ENCODE assay signal across 1 cellular context in genomic region chr16:74984670-74985411, GRCh38.
TF ChIP-seq lines count a peak whose summit lies in the region.

WDR59 (minus strand) TSS chr16:74985123; CDS start chr16:74985017, 106 bp downstream.

TF ChIP-seq in HepG2, 621 proteins besides CTCF, POLR2A, EP300 and RAD21 (continued from another document and continues in another):
- TF ChIP-seq, protein P1, sequence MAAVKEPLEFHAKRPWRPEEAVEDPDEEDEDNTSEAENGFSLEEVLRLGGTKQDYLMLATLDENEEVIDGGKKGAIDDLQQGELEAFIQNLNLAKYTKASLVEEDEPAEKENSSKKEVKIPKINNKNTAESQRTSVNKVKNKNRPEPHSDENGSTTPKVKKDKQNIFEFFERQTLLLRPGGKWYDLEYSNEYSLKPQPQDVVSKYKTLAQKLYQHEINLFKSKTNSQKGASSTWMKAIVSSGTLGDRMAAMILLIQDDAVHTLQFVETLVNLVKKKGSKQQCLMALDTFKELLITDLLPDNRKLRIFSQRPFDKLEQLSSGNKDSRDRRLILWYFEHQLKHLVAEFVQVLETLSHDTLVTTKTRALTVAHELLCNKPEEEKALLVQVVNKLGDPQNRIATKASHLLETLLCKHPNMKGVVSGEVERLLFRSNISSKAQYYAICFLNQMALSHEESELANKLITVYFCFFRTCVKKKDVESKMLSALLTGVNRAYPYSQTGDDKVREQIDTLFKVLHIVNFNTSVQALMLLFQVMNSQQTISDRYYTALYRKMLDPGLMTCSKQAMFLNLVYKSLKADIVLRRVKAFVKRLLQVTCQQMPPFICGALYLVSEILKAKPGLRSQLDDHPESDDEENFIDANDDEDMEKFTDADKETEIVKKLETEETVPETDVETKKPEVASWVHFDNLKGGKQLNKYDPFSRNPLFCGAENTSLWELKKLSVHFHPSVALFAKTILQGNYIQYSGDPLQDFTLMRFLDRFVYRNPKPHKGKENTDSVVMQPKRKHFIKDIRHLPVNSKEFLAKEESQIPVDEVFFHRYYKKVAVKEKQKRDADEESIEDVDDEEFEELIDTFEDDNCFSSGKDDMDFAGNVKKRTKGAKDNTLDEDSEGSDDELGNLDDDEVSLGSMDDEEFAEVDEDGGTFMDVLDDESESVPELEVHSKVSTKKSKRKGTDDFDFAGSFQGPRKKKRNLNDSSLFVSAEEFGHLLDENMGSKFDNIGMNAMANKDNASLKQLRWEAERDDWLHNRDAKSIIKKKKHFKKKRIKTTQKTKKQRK (IDR thresholded peaks at IDR 0.05; ENCODE audit: low read length): no peak
- TF ChIP-seq ZNF556 (CRISPR knock-in tag; IDR thresholded peaks at IDR 0.05; ENCODE audit: borderline replicate concordance) (peak; percentile 76), ZKSCAN5 (CRISPR knock-in tag; IDR thresholded peaks at IDR 0.05) (0 out of 2 replicates have a peak, but pooled peaks have one; percentile 67), ZNF430 (CRISPR knock-in tag; IDR thresholded peaks at IDR 0.05) (peak; percentile 94), ZNF75D (CRISPR knock-in tag; IDR thresholded peaks at IDR 0.05; ENCODE audit: borderline replicate concordance) (no peak), PAF1 (CRISPR knock-in tag; IDR thresholded peaks at IDR 0.05) (no peak), ZFP37 (CRISPR knock-in tag; IDR thresholded peaks at IDR 0.05; ENCODE audit: borderline replicate concordance) (0 out of 2 replicates have a peak, but pooled peaks have one; percentile 55), SRY (CRISPR knock-in tag; IDR thresholded peaks at IDR 0.05) (peak; percentile 91; the same call in 1 of the 2 replicates), HMG20B (CRISPR knock-in tag; conservative IDR thresholded peaks at IDR 0.05) (no peak), ASH2L (IDR thresholded peaks at IDR 0.05; ENCODE audit: insufficient read length, low read depth, low read length) (peak; percentile 92), ZNF781 (CRISPR knock-in tag; IDR thresholded peaks at IDR 0.05; ENCODE audit: borderline replicate concordance, not compliant biosample characterization) (peak; percentile 59), CAMTA2 (CRISPR knock-in tag; IDR thresholded peaks at IDR 0.05; ENCODE audit: borderline replicate concordance) (no peak), ZC3H13 (CRISPR knock-in tag; IDR thresholded peaks at IDR 0.05) (no peak), ZNF644 (CRISPR knock-in tag; IDR thresholded peaks at IDR 0.05; ENCODE audit: low read depth) (no peak), ZFX (CRISPR knock-in tag; IDR thresholded peaks at IDR 0.05; ENCODE audit: low read depth) (peak; percentile 89), POLR2G (IDR thresholded peaks at IDR 0.05; ENCODE audit: low read depth, low read length) (peak; percentile 89), ZNF577 (CRISPR knock-in tag; IDR thresholded peaks at IDR 0.05; ENCODE audit: borderline replicate concordance, low read depth) (no peak), ZNF382 (CRISPR knock-in tag; IDR thresholded peaks at IDR 0.05; ENCODE audit: borderline replicate concordance) (no peak), MED8 (CRISPR knock-in tag; IDR thresholded peaks at IDR 0.05; ENCODE audit: insufficient replicate concordance) (peak; percentile 66), ZSCAN9 (CRISPR knock-in tag; IDR thresholded peaks at IDR 0.05; ENCODE audit: borderline replicate concordance) (no peak; the same call in 1 of the 2 replicates), TP53 (CRISPR knock-in tag; conservative IDR thresholded peaks at IDR 0.05) (0 out of 2 replicates have a peak, but pooled peaks have one; percentile 34), NCOA2 (CRISPR knock-in tag; IDR thresholded peaks at IDR 0.05) (0 out of 2 replicates have a peak, but pooled peaks have one; percentile 43), STAG1 (CRISPR knock-in tag; IDR thresholded peaks at IDR 0.05) (0 out of 2 replicates have a peak, but pooled peaks have one; percentile 5), ZNF235 (CRISPR knock-in tag; IDR thresholded peaks at IDR 0.05; ENCODE audit: borderline replicate concordance) (peak; percentile 34; the same call in 1 of the 2 replicates), KAT2B (IDR thresholded peaks at IDR 0.05; ENCODE audit: borderline replicate concordance, low read depth, low read length) (no peak), HIC2 (CRISPR knock-in tag; IDR thresholded peaks at IDR 0.05; ENCODE audit: low read depth) (peak; percentile 80; the same call in 1 of the 2 replicates), RCOR2 (CRISPR knock-in tag; IDR thresholded peaks at IDR 0.05) (peak; percentile 49; the same call in 1 of the 2 replicates), SRSF9 (IDR thresholded peaks at IDR 0.05; ENCODE audit: borderline replicate concordance, insufficient read depth, low read depth, low read length, poor library complexity, severe bottlenecking) (no peak), ZNF674 (CRISPR knock-in tag; IDR thresholded peaks at IDR 0.05; ENCODE audit: low read depth) (no peak), TFAP4 (IDR thresholded peaks at IDR 0.05; ENCODE audit: borderline replicate concordance, low read depth) (peak; percentile 11; the same call in 1 of the 2 replicates), ZFP82 (CRISPR knock-in tag; IDR thresholded peaks at IDR 0.05; ENCODE audit: borderline replicate concordance) (no peak), ZNF224 (CRISPR knock-in tag; IDR thresholded peaks at IDR 0.05) (no peak), ZNF354B (CRISPR knock-in tag; IDR thresholded peaks at IDR 0.05) (no peak), CREM (IDR thresholded peaks at IDR 0.05) (peak; percentile 91), CREM (CRISPR knock-in tag; IDR thresholded peaks at IDR 0.05) (no peak), CREB1 (IDR thresholded peaks at IDR 0.05) (peak; percentile 88), CREB1 (CRISPR knock-in tag; IDR thresholded peaks at IDR 0.05) (peak; percentile 90), ZNF550 (CRISPR knock-in tag; IDR thresholded peaks at IDR 0.05; ENCODE audit: borderline replicate concordance) (no peak; the same call in 1 of the 2 replicates), FOXO1 (CRISPR knock-in tag; IDR thresholded peaks at IDR 0.05) (peak; percentile 39)
- TF ChIP-seq, protein P2, sequence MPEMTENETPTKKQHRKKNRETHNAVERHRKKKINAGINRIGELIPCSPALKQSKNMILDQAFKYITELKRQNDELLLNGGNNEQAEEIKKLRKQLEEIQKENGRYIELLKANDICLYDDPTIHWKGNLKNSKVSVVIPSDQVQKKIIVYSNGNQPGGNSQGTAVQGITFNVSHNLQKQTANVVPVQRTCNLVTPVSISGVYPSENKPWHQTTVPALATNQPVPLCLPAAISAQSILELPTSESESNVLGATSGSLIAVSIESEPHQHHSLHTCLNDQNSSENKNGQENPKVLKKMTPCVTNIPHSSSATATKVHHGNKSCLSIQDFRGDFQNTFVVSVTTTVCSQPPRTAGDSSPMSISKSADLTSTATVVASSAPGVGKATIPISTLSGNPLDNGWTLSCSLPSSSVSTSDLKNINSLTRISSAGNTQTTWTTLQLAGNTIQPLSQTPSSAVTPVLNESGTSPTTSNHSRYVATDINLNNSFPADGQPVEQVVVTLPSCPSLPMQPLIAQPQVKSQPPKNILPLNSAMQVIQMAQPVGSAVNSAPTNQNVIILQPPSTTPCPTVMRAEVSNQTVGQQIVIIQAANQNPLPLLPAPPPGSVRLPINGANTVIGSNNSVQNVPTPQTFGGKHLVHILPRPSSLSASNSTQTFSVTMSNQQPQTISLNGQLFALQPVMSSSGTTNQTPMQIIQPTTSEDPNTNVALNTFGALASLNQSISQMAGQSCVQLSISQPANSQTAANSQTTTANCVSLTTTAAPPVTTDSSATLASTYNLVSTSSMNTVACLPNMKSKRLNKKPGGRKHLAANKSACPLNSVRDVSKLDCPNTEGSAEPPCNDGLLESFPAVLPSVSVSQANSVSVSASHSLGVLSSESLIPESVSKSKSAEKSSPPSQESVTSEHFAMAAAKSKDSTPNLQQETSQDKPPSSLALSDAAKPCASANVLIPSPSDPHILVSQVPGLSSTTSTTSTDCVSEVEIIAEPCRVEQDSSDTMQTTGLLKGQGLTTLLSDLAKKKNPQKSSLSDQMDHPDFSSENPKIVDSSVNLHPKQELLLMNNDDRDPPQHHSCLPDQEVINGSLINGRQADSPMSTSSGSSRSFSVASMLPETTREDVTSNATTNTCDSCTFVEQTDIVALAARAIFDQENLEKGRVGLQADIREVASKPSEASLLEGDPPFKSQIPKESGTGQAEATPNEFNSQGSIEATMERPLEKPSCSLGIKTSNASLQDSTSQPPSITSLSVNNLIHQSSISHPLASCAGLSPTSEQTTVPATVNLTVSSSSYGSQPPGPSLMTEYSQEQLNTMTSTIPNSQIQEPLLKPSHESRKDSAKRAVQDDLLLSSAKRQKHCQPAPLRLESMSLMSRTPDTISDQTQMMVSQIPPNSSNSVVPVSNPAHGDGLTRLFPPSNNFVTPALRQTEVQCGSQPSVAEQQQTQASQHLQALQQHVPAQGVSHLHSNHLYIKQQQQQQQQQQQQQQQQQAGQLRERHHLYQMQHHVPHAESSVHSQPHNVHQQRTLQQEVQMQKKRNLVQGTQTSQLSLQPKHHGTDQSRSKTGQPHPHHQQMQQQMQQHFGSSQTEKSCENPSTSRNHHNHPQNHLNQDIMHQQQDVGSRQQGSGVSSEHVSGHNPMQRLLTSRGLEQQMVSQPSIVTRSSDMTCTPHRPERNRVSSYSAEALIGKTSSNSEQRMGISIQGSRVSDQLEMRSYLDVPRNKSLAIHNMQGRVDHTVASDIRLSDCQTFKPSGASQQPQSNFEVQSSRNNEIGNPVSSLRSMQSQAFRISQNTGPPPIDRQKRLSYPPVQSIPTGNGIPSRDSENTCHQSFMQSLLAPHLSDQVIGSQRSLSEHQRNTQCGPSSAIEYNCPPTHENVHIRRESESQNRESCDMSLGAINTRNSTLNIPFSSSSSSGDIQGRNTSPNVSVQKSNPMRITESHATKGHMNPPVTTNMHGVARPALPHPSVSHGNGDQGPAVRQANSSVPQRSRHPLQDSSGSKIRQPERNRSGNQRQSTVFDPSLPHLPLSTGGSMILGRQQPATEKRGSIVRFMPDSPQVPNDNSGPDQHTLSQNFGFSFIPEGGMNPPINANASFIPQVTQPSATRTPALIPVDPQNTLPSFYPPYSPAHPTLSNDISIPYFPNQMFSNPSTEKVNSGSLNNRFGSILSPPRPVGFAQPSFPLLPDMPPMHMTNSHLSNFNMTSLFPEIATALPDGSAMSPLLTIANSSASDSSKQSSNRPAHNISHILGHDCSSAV (CRISPR knock-in tag; IDR thresholded peaks at IDR 0.05; ENCODE audit: borderline replicate concordance): no peak
- TF ChIP-seq, protein P3, sequence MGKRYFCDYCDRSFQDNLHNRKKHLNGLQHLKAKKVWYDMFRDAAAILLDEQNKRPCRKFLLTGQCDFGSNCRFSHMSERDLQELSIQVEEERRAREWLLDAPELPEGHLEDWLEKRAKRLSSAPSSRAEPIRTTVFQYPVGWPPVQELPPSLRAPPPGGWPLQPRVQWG (CRISPR knock-in tag; IDR thresholded peaks at IDR 0.05; ENCODE audit: borderline replicate concordance, low read depth): no peak
- TF ChIP-seq, protein P4, sequence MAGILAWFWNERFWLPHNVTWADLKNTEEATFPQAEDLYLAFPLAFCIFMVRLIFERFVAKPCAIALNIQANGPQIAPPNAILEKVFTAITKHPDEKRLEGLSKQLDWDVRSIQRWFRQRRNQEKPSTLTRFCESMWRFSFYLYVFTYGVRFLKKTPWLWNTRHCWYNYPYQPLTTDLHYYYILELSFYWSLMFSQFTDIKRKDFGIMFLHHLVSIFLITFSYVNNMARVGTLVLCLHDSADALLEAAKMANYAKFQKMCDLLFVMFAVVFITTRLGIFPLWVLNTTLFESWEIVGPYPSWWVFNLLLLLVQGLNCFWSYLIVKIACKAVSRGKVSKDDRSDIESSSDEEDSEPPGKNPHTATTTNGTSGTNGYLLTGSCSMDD (CRISPR knock-in tag; IDR thresholded peaks at IDR 0.05): no peak
- TF ChIP-seq, protein P5, sequence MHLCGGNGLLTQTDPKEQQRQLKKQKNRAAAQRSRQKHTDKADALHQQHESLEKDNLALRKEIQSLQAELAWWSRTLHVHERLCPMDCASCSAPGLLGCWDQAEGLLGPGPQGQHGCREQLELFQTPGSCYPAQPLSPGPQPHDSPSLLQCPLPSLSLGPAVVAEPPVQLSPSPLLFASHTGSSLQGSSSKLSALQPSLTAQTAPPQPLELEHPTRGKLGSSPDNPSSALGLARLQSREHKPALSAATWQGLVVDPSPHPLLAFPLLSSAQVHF (CRISPR knock-in tag; IDR thresholded peaks at IDR 0.05): no peak
- TF ChIP-seq, protein P6, sequence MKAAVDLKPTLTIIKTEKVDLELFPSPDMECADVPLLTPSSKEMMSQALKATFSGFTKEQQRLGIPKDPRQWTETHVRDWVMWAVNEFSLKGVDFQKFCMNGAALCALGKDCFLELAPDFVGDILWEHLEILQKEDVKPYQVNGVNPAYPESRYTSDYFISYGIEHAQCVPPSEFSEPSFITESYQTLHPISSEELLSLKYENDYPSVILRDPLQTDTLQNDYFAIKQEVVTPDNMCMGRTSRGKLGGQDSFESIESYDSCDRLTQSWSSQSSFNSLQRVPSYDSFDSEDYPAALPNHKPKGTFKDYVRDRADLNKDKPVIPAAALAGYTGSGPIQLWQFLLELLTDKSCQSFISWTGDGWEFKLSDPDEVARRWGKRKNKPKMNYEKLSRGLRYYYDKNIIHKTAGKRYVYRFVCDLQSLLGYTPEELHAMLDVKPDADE (CRISPR knock-in tag; IDR thresholded peaks at IDR 0.05): no peak
- TF ChIP-seq, protein P7, sequence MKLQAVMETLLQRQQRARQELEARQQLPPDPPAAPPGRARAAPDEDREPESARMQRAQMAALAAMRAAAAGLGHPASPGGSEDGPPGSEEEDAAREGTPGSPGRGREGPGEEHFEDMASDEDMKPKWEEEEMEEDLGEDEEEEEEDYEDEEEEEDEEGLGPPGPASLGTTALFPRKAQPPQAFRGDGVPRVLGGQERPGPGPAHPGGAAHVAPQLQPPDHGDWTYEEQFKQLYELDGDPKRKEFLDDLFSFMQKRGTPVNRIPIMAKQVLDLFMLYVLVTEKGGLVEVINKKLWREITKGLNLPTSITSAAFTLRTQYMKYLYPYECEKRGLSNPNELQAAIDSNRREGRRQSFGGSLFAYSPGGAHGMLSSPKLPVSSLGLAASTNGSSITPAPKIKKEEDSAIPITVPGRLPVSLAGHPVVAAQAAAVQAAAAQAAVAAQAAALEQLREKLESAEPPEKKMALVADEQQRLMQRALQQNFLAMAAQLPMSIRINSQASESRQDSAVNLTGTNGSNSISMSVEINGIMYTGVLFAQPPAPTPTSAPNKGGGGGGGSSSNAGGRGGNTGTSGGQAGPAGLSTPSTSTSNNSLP (IDR thresholded peaks at IDR 0.05; ENCODE audit: low read depth, low read length): no peak
